ENCODE assay signal across 15 cellular contexts in the genomic region with DNA sequence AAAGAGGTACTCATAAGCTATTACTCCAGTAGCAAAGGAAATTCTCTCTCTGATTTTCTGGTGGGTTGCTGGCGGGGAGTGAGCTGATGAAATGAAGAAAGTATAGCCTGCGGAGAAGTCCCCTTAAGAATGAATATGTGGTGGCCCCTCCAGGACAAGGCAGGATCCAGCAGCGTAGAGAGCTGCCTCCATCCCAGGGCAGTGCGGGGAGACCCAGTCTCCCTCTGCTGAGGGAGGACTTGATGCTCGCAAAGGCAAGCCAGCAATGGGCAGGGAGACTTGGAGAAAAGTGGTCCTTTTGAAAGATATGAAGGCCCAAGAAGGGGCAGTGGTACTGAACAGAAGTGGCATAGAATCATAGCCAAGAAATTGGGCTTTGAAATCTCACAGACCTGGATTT.
DNase-seq lines count a peak whose midpoint lies in the region; TF ChIP-seq lines count a peak whose summit lies in the region.
"Had no signal": no experiment of that assay in that cellular context is flagged by ENCODE, and none has a peak within 500 bp of the region (broad histone marks: within the 10 kb centered on the region; RNA-seq: fewer than 3 reads in every experiment).

No MANE protein-coding gene starts in this region.

- in situ Hi-C loops in GM23248 (cut with MboI): no loop called here

- H3K4me2 ChIP-seq in GM23248 (ENCODE audit: unreplicated experiment): peak overlapping the region; percentile 15
- H3K4me2 ChIP-seq in hepatocyte: no peak overlapping the region

- H3K9me2 ChIP-seq in GM23248 (ENCODE audit: insufficient read depth) (no peaks in the 10 kb centered on the region; the same call in none of the 2 replicates), hepatocyte (replicated peaks; ENCODE audit: insufficient read depth) (no peaks in the 10 kb centered on the region)

- H3K9ac ChIP-seq in GM23248: no peak overlapping the region
- H3K9ac ChIP-seq in skeletal muscle tissue (ENCODE audit: low read depth in 1 of 3, low read length in 3 of 3): no peak overlapping the region

- H3K27ac ChIP-seq in GM23248 (peak overlapping the region; percentile 78), SJSA1 (peak overlapping the region; percentile 20; the same call in 1 of the 2 replicates), hepatocyte (peak overlapping the region; percentile 89), skeletal muscle tissue (ENCODE audit: low read depth, low read length) (peak overlapping the region; percentile 37)

- no peak for TF ChIP-seq CTCF in hepatocyte (IDR thresholded peaks at IDR 0.05; ENCODE audit: poor library complexity)

- H3K4me3 ChIP-seq in GM23248: no peak overlapping the region
- no peak overlapping the region for H3K4me3 ChIP-seq in SJSA1
- no peak overlapping the region for H3K4me3 ChIP-seq in hepatocyte
- H3K4me3 ChIP-seq in skeletal muscle tissue (ENCODE audit: low read length in 3 of 3): no peak overlapping the region

- no peaks in the 10 kb centered on the region for H3K36me3 ChIP-seq in GM23248 (ENCODE audit: low read depth)
- H3K36me3 ChIP-seq in SJSA1: no peaks in the 10 kb centered on the region
- H3K36me3 ChIP-seq in hepatocyte (replicated peaks; ENCODE audit: insufficient read depth, low read depth): no peaks in the 10 kb centered on the region
- H3K36me3 ChIP-seq in skeletal muscle tissue (ENCODE audit: control insufficient read depth in 3 of 3, insufficient read depth in 3 of 3, low read length in 3 of 3): no peaks in the 10 kb centered on the region

- WGBS in GM23248 (ENCODE audit: low coverage in 1 of 2, low lambda C conversion rate in 2 of 2, missing lambda C conversion rate in 2 of 2), 2 experiments: 43 to 45% methylated on average over 5 of the region's 5 CpGs
- WGBS in hepatocyte (ENCODE audit: low lambda C conversion rate, missing lambda C conversion rate): 89% methylated on average over 5 of the region's 5 CpGs

- no peaks in the 10 kb centered on the region for H3K9me3 ChIP-seq in GM23248 (ENCODE audit: low read depth)
- no peaks in the 10 kb centered on the region for H3K9me3 ChIP-seq in SJSA1 (replicated peaks)
- H3K9me3 ChIP-seq in hepatocyte (ENCODE audit: low read depth): no peaks in the 10 kb centered on the region
- H3K9me3 ChIP-seq in skeletal muscle tissue (ENCODE audit: control insufficient read depth in 3 of 3, low read length in 3 of 3): no peaks in the 10 kb centered on the region

- H2AFZ ChIP-seq in GM23248 (no peak overlapping the region), hepatocyte (no peak overlapping the region)

- H4K20me1 ChIP-seq in GM23248 (ENCODE audit: insufficient read depth) (no peaks in the 10 kb centered on the region), hepatocyte (ENCODE audit: insufficient read depth, poor library complexity, severe bottlenecking) (no peaks in the 10 kb centered on the region)

- H3F3A ChIP-seq in GM23248 (ENCODE audit: insufficient read depth): peaks cover 50% of the 10 kb centered on the region

- DNase-seq in GM23248: no peak
- DNase-seq in SJSA1 (ENCODE audit: low read depth in 1 of 2, low spot score in 2 of 2): no peak
- no peak for DNase-seq in hepatocyte (ENCODE audit: low spot score)
- DNase-seq in NCI-H2081 (lab: John Stamatoyannopoulos, UW): no peak
- no peak for DNase-seq in NCI-H446 treated with DMSO at 0.1 percent for 48 hours (lab: John Stamatoyannopoulos, UW)
- DNase-seq in HuH-7.5 (ENCODE audit: low spot score): no peak
- DNase-seq in SIG-M5 (lab: John Stamatoyannopoulos, UW): no peak
- DNase-seq: activated T-cell treated with anti-CD3 and anti-CD28 coated beads, Interleukin-2, amount 50 U/mL, for 1 hour; COR-L47; effector CD4-positive, alpha-beta T cell; MM.1S; NCI-H2029 treated with DMSO at 0.1 percent for 48 hours; NCI-H526; stimulated activated naive CD4-positive, alpha-beta T cell treated with Interleukin-2 at 50 U/mL for 16 hours had no signal

- H3K4me1 ChIP-seq in GM23248 (ENCODE audit: insufficient read depth) (peaks cover 41% of the 10 kb centered on the region), SJSA1 (replicated peaks) (peaks cover 43% of the 10 kb centered on the region), hepatocyte (ENCODE audit: insufficient read depth) (peaks cover 12% of the 10 kb centered on the region), skeletal muscle tissue (ENCODE audit: control insufficient read depth in 3 of 3, insufficient read depth in 3 of 3, low read length in 3 of 3) (peaks cover 0 to 9% (median 5%) of the 10 kb centered on the region in 3 donors)

- H3K79me2 ChIP-seq in GM23248 (ENCODE audit: insufficient read depth) (no peaks in the 10 kb centered on the region), hepatocyte (no peaks in the 10 kb centered on the region)

- H3K27me3 ChIP-seq in GM23248 (replicated peaks; ENCODE audit: insufficient read depth) (no peaks in the 10 kb centered on the region), SJSA1 (replicated peaks) (no peaks in the 10 kb centered on the region), hepatocyte (no peaks in the 10 kb centered on the region), skeletal muscle tissue (ENCODE audit: control insufficient read depth in 3 of 3, insufficient read depth in 3 of 3, low read length in 3 of 3) (no peaks in the 10 kb centered on the region)

Comparison
In these comparisons a context has a peak if more than half of its experiments do, and no peak if none do; other contexts are left out.
1. H3K27ac ChIP-seq: peak in every context shown above with its lines; median percentile 89 in hepatocyte; 78 in GM23248; 37 in skeletal muscle tissue; 20 in SJSA1.